Comparison of ENCODE assay signal across 1 cellular context in the genomic region with DNA sequence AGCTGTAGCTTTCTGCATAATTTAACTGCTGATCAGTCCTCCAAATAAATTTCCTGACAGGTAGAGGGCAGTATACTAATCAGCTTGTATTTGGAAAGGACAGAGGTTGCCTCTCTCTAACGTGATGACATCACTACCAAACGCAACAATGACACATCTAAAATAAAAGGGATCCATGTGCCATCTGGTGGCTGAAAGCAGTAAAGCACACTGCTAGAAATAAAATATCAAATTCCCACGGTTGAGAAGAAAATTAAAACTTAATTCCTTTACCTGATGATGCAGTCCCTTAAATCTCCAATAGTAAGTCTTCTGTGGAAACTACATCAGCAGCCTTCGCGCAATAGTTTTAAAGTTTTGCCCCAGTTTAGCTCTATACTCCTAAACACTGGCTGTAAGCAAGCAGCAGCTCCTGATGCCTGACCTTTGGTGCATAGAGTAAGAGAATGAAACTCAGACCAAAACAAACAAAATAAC.
TF ChIP-seq lines count a peak whose summit lies in the region.

No MANE protein-coding gene starts in this region.

TF ChIP-seq in K562, 482 proteins besides CTCF, POLR2A, EP300 and RAD21 (continued from another document and continues in another):
- TF ChIP-seq, protein P1, sequence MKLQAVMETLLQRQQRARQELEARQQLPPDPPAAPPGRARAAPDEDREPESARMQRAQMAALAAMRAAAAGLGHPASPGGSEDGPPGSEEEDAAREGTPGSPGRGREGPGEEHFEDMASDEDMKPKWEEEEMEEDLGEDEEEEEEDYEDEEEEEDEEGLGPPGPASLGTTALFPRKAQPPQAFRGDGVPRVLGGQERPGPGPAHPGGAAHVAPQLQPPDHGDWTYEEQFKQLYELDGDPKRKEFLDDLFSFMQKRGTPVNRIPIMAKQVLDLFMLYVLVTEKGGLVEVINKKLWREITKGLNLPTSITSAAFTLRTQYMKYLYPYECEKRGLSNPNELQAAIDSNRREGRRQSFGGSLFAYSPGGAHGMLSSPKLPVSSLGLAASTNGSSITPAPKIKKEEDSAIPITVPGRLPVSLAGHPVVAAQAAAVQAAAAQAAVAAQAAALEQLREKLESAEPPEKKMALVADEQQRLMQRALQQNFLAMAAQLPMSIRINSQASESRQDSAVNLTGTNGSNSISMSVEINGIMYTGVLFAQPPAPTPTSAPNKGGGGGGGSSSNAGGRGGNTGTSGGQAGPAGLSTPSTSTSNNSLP (IDR thresholded peaks at IDR 0.05; ENCODE audit: borderline replicate concordance, low read depth, low read length) = peak; percentile 98
- TF ChIP-seq ZNF644 (tag; IDR thresholded peaks at IDR 0.05; ENCODE audit: low read depth) = no peak
- TF ChIP-seq, protein P2, sequence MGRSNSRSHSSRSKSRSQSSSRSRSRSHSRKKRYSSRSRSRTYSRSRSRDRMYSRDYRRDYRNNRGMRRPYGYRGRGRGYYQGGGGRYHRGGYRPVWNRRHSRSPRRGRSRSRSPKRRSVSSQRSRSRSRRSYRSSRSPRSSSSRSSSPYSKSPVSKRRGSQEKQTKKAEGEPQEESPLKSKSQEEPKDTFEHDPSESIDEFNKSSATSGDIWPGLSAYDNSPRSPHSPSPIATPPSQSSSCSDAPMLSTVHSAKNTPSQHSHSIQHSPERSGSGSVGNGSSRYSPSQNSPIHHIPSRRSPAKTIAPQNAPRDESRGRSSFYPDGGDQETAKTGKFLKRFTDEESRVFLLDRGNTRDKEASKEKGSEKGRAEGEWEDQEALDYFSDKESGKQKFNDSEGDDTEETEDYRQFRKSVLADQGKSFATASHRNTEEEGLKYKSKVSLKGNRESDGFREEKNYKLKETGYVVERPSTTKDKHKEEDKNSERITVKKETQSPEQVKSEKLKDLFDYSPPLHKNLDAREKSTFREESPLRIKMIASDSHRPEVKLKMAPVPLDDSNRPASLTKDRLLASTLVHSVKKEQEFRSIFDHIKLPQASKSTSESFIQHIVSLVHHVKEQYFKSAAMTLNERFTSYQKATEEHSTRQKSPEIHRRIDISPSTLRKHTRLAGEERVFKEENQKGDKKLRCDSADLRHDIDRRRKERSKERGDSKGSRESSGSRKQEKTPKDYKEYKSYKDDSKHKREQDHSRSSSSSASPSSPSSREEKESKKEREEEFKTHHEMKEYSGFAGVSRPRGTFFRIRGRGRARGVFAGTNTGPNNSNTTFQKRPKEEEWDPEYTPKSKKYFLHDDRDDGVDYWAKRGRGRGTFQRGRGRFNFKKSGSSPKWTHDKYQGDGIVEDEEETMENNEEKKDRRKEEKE (IDR thresholded peaks at IDR 0.05; ENCODE audit: borderline replicate concordance in 1 of 2, control insufficient read depth in 1 of 2, low read depth in 2 of 2, low read length in 1 of 2) = 0 out of 4 replicates have a peak, but pooled peaks of 1 of the 2 experiments have one; percentile 71
- no peak for TF ChIP-seq NR2C1 (IDR thresholded peaks at IDR 0.05)
- 0 out of 2 replicates have a peak, but pooled peaks have one; percentile 14 for TF ChIP-seq NR2C1 (tag; IDR thresholded peaks at IDR 0.05)
- TF ChIP-seq ZNF41 (CRISPR knock-in tag; conservative IDR thresholded peaks at IDR 0.05) = 0 out of 2 replicates have a peak, but pooled peaks have one; percentile 21
- peak; percentile 97 for TF ChIP-seq CREM (IDR thresholded peaks at IDR 0.05; ENCODE audit: low read depth)
- TF ChIP-seq NFE2L1 (tag; IDR thresholded peaks at IDR 0.05; ENCODE audit: borderline replicate concordance, low read depth) = peak; percentile 47; the same call in 1 of the 2 replicates
- TF ChIP-seq NR2C2 (CRISPR knock-in tag; IDR thresholded peaks at IDR 0.05) = no peak
- TF ChIP-seq NR2C2 (tag; IDR thresholded peaks at IDR 0.05) = 0 out of 2 replicates have a peak, but pooled peaks have one; percentile 33
- no peak for TF ChIP-seq ZNF165 (CRISPR knock-in tag; IDR thresholded peaks at IDR 0.05; ENCODE audit: borderline replicate concordance)
- no peak for TF ChIP-seq ILK (tag; IDR thresholded peaks at IDR 0.05; ENCODE audit: borderline replicate concordance, low read depth)
- 0 out of 2 replicates have a peak, but pooled peaks have one; percentile 14 for TF ChIP-seq GATAD2B (IDR thresholded peaks at IDR 0.05; ENCODE audit: borderline replicate concordance)
- TF ChIP-seq, protein P3, sequence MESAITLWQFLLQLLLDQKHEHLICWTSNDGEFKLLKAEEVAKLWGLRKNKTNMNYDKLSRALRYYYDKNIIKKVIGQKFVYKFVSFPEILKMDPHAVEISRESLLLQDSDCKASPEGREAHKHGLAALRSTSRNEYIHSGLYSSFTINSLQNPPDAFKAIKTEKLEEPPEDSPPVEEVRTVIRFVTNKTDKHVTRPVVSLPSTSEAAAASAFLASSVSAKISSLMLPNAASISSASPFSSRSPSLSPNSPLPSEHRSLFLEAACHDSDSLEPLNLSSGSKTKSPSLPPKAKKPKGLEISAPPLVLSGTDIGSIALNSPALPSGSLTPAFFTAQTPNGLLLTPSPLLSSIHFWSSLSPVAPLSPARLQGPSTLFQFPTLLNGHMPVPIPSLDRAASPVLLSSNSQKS (CRISPR knock-in tag; IDR thresholded peaks at IDR 0.05) = no peak
- peak; percentile 82 for TF ChIP-seq SMC3 (conservative IDR thresholded peaks at IDR 0.05; ENCODE audit: insufficient read depth, low read depth, low read length)
- no peak for TF ChIP-seq ZNF75A (CRISPR knock-in tag; IDR thresholded peaks at IDR 0.05)
- peak; percentile 70; the same call in 1 of the 2 replicates for TF ChIP-seq TOE1 (IDR thresholded peaks at IDR 0.05; ENCODE audit: borderline replicate concordance)
- TF ChIP-seq TOE1 (CRISPR knock-in tag; IDR thresholded peaks at IDR 0.05; ENCODE audit: borderline replicate concordance, low read depth) = no peak
- no peak for TF ChIP-seq CCNT2 (IDR thresholded peaks at IDR 0.05; ENCODE audit: borderline replicate concordance, extremely low read depth, insufficient read length, low read depth, low read length)
- TF ChIP-seq, protein P4, sequence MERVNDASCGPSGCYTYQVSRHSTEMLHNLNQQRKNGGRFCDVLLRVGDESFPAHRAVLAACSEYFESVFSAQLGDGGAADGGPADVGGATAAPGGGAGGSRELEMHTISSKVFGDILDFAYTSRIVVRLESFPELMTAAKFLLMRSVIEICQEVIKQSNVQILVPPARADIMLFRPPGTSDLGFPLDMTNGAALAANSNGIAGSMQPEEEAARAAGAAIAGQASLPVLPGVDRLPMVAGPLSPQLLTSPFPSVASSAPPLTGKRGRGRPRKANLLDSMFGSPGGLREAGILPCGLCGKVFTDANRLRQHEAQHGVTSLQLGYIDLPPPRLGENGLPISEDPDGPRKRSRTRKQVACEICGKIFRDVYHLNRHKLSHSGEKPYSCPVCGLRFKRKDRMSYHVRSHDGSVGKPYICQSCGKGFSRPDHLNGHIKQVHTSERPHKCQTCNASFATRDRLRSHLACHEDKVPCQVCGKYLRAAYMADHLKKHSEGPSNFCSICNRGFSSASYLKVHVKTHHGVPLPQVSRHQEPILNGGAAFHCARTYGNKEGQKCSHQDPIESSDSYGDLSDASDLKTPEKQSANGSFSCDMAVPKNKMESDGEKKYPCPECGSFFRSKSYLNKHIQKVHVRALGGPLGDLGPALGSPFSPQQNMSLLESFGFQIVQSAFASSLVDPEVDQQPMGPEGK (CRISPR knock-in tag; IDR thresholded peaks at IDR 0.05; ENCODE audit: borderline replicate concordance) = no peak
- TF ChIP-seq, protein P5, sequence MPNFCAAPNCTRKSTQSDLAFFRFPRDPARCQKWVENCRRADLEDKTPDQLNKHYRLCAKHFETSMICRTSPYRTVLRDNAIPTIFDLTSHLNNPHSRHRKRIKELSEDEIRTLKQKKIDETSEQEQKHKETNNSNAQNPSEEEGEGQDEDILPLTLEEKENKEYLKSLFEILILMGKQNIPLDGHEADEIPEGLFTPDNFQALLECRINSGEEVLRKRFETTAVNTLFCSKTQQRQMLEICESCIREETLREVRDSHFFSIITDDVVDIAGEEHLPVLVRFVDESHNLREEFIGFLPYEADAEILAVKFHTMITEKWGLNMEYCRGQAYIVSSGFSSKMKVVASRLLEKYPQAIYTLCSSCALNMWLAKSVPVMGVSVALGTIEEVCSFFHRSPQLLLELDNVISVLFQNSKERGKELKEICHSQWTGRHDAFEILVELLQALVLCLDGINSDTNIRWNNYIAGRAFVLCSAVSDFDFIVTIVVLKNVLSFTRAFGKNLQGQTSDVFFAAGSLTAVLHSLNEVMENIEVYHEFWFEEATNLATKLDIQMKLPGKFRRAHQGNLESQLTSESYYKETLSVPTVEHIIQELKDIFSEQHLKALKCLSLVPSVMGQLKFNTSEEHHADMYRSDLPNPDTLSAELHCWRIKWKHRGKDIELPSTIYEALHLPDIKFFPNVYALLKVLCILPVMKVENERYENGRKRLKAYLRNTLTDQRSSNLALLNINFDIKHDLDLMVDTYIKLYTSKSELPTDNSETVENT (CRISPR knock-in tag; IDR thresholded peaks at IDR 0.05) = peak; percentile 96
- TF ChIP-seq, protein P6, sequence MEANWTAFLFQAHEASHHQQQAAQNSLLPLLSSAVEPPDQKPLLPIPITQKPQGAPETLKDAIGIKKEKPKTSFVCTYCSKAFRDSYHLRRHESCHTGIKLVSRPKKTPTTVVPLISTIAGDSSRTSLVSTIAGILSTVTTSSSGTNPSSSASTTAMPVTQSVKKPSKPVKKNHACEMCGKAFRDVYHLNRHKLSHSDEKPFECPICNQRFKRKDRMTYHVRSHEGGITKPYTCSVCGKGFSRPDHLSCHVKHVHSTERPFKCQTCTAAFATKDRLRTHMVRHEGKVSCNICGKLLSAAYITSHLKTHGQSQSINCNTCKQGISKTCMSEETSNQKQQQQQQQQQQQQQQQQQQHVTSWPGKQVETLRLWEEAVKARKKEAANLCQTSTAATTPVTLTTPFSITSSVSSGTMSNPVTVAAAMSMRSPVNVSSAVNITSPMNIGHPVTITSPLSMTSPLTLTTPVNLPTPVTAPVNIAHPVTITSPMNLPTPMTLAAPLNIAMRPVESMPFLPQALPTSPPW (CRISPR knock-in tag; IDR thresholded peaks at IDR 0.05) = 0 out of 2 replicates have a peak, but pooled peaks have one; percentile 32
- TF ChIP-seq ZFP30 (CRISPR knock-in tag; IDR thresholded peaks at IDR 0.05; ENCODE audit: borderline replicate concordance) = no peak
- no peak for TF ChIP-seq ZNF23 (CRISPR knock-in tag; IDR thresholded peaks at IDR 0.05)
- peak; percentile 70; the same call in 1 of the 2 replicates for TF ChIP-seq CEBPG (CRISPR knock-in tag; IDR thresholded peaks at IDR 0.05)
- peak; percentile 29 to 82; a peak in 3 of 4 replicates for TF ChIP-seq CEBPG (tag; conservative IDR thresholded peaks at IDR 0.05 in 1 of 2, IDR thresholded peaks at IDR 0.05 in 1 of 2)
- TF ChIP-seq FOXK2 (conservative IDR thresholded peaks at IDR 0.05 in 1 of 2, IDR thresholded peaks at IDR 0.05 in 1 of 2; ENCODE audit: low read depth in 2 of 2) = peak; percentile 85 to 94
- TF ChIP-seq ZNF778 (CRISPR knock-in tag; IDR thresholded peaks at IDR 0.05) = no peak
- TF ChIP-seq MEIS2 (IDR thresholded peaks at IDR 0.05; ENCODE audit: partially characterized antibody) = peak; percentile 49
- TF ChIP-seq CEBPB (tag; IDR thresholded peaks at IDR 0.05) = peak; percentile 33; the same call in 1 of the 2 replicates
- peak; percentile 54; the same call in 1 of the 2 replicates for TF ChIP-seq KLF16 (IDR thresholded peaks at IDR 0.05)
- TF ChIP-seq TAF9B (IDR thresholded peaks at IDR 0.05; ENCODE audit: partially characterized antibody) = no peak
